10 cellular contexts compared by ENCODE assay signal in the genomic region with DNA sequence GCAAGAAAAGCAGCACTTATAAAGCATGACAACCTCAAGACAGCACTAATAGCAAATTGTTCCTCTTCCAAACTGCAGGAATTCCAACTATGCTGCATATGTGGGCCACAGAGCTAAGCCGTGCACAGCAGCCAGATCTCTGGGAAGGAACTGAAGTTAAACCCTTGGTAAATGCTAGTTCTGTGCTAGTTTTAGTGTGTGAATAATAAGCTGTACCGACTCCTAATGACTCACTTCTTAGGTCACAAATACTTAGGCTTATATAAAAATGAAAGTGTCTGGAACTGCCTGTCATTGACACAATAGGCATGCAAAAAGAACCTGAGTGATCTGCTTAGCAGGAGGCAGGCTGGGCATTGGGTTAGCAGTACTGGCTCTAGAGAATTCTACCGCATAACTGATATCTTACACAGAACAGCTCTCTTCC. TPM values are rescaled to one million over a fixed set of nuclear protein-coding genes. Genes with fewer than 3 reads are reported as not detected.
DNase-seq lines count a peak whose midpoint lies in the region; ATAC-seq, FAIRE-seq and TF ChIP-seq lines count a peak whose summit lies in the region.
"Had no signal": no experiment of that assay in that cellular context is flagged by ENCODE, and none has a peak within 500 bp of the region (broad histone marks: within the 10 kb centered on the region; RNA-seq: fewer than 3 reads in every experiment).

No MANE protein-coding gene starts in this region.

- no peaks in the 10 kb centered on the region for H3K36me3 ChIP-seq in HepG2 (replicated peaks in 1 of 2; ENCODE audit: control insufficient read depth in 1 of 2, insufficient read depth in 2 of 2, low read length in 2 of 2)
- H3K36me3 ChIP-seq in thyroid gland = no peaks in the 10 kb centered on the region
- H3K36me3 ChIP-seq in naive thymus-derived CD4-positive, alpha-beta T cell (ENCODE audit: control insufficient read depth in 2 of 3, insufficient read depth in 3 of 3, low read length in 3 of 3) = no peaks in the 10 kb centered on the region

- H3K36me3 Mint-ChIP-seq in naive thymus-derived CD4-positive, alpha-beta T cell = no peaks in the 10 kb centered on the region

- WGBS in HepG2 (ENCODE audit: low lambda C conversion rate) = 30% methylated on average over 3 of the region's 3 CpGs
- WGBS in thyroid gland, 2 donors = 35 to 43% methylated on average over 3 of the region's 3 CpGs

- intact Hi-C loops in HepG2 (cut with micrococcal nuclease; ENCODE audit: unreplicated experiment) (no loop called here), thyroid gland (cut with DNase I) (no loop called here)
- intact Hi-C loops in naive thymus-derived CD4-positive, alpha-beta T cell (cut with micrococcal nuclease) = loop anchor here in 1 of 2 donors (10.0 kb wide), 1 partner anchor 312 kb away; no protein-coding TSS in a partner anchor

- peak overlapping the region; percentile 64 for H3K9ac ChIP-seq in HepG2 (ENCODE audit: insufficient read depth, low read depth, low read length)

- no peak for TF ChIP-seq EP300 in HepG2 (IDR thresholded peaks at IDR 0.05; ENCODE audit: low read depth in 2 of 2, low read length in 2 of 2)
- no peak for TF ChIP-seq EP300 in HepG2 (CRISPR knock-in tag; IDR thresholded peaks at IDR 0.05; ENCODE audit: borderline replicate concordance)

- no peak for FAIRE-seq in HepG2 (lab: Jason Lieb, UNC)

- in situ Hi-C loops in HepG2 (cut with HindIII; ENCODE audit: extremely low pct_ligation_motif_present, low pct_unique_long_range_greater_than_20kb) = no loop called here

- TF ChIP-seq CTCF in choroid plexus epithelial cell (conservative IDR thresholded peaks at IDR 0.05; ENCODE audit: low read depth, low read length) (no peak), HepG2 (CRISPR knock-in tag; IDR thresholded peaks at IDR 0.05) (no peak), thyroid gland (IDR thresholded peaks at IDR 0.05) (no peak)

- H2AFZ ChIP-seq in HepG2 (ENCODE audit: low read length) = peak overlapping the region; percentile 62

- CTCF ChIA-PET in HepG2 (lab: Yijun Ruan, JAX; ENCODE audit: low intra/inter-chr PET ratio, low total read pairs) = no interaction called here
- CTCF ChIA-PET in naive thymus-derived CD4-positive, alpha-beta T cell (lab: Charles Lee) = interaction anchor here (1.0 to 1.7 kb wide), 3 partner anchors 22 to 423 kb away, joined by 3 to 6 read pairs (median 3); no protein-coding TSS in a partner anchor

- H3K27ac ChIP-seq in HepG2 (ENCODE audit: extremely low read length, insufficient read depth, low read length) (peak overlapping the region; percentile 91), thyroid gland (peak overlapping the region in 2 of 3 donors; percentile 11 to 21)
- H3K27ac ChIP-seq in naive thymus-derived CD4-positive, alpha-beta T cell (ENCODE audit: low read depth, low read length) = no peak overlapping the region
- H3K27ac ChIP-seq: 22Rv1 had no signal

- BruUV-seq in HepG2 (replicated peaks; lab: Mats Ljungman, UMichigan) = no TSS peak

- peak; percentile 51 for DNase-seq in DMS53 (lab: John Stamatoyannopoulos, UW)
- no peak for DNase-seq in DMS53 treated with DMSO at 0.1 percent for 48 hours (lab: John Stamatoyannopoulos, UW; ENCODE audit: unreplicated experiment)
- DNase-seq in choroid plexus epithelial cell (ENCODE audit: low read depth) = peak; percentile 69
- no peak for DNase-seq in HepG2 (ENCODE audit: low spot score)
- DNase-seq in thyroid gland = peak in 1 of 2 donors; percentile 26
- DNase-seq in naive thymus-derived CD4-positive, alpha-beta T cell = no peak
- no peak for DNase-seq in Ammon's horn (ENCODE audit: low spot score)
- DNase-seq: erythroblast had no signal

- no peaks in the 10 kb centered on the region for H3K27me3 ChIP-seq in HepG2 (ENCODE audit: control insufficient read depth in 1 of 2, insufficient read depth in 2 of 2, low read length in 2 of 2)
- no peaks in the 10 kb centered on the region for H3K27me3 ChIP-seq in thyroid gland
- H3K27me3 ChIP-seq in naive thymus-derived CD4-positive, alpha-beta T cell (ENCODE audit: control insufficient read depth in 2 of 2, insufficient read depth in 2 of 2, low read length in 2 of 2) = no peaks in the 10 kb centered on the region

- H3K4me2 ChIP-seq in HepG2 (ENCODE audit: low read depth, low read length) = peak overlapping the region; percentile 68

- POLR2A ChIA-PET in HepG2 (lab: Yijun Ruan, JAX) = interaction anchor here (0.6 to 3.6 kb wide), 12 partner anchors 8 to 735 kb away, joined by 3 to 38 read pairs (median 5); partner anchors contain the start of genes GTF3A, LNX2, MTIF3 and RASL11A
- POLR2A ChIA-PET in naive thymus-derived CD4-positive, alpha-beta T cell (lab: Charles Lee) = interaction anchor here (1.3 to 1.4 kb wide), 2 partner anchors 48 to 218 kb away, joined by 3 read pairs; no protein-coding TSS in a partner anchor

- no peak overlapping the region for H3K4me3 Mint-ChIP-seq in naive thymus-derived CD4-positive, alpha-beta T cell

- H4K20me1 ChIP-seq in HepG2 (ENCODE audit: insufficient read depth, low read length) = no peaks in the 10 kb centered on the region

- H3K27me3 Mint-ChIP-seq in naive thymus-derived CD4-positive, alpha-beta T cell = peaks cover 0 to 12% (median 4%) of the 10 kb centered on the region in 5 donors

- H3K4me3 ChIP-seq in choroid plexus epithelial cell (ENCODE audit: low read depth, low read length) (no peak overlapping the region), HepG2 (replicated peaks in 1 of 3; ENCODE audit: insufficient read depth in 1 of 3, low read depth in 2 of 3, low read length in 3 of 3) (peak overlapping the region in 1 of 3 experiments; percentile 53; a peak in 2 of 6 replicates), thyroid gland (replicated peaks in 1 of 3) (no peak overlapping the region)
- H3K4me3 ChIP-seq in naive thymus-derived CD4-positive, alpha-beta T cell (ENCODE audit: low read length) = no peak overlapping the region

- H3K4me1 ChIP-seq in HepG2 (ENCODE audit: insufficient read depth, low read length) = peaks cover 63% of the 10 kb centered on the region
- peaks cover 0 to 10% of the 10 kb centered on the region in 2 donors for H3K4me1 ChIP-seq in thyroid gland
- H3K4me1 ChIP-seq in naive thymus-derived CD4-positive, alpha-beta T cell (ENCODE audit: control insufficient read depth in 2 of 2, insufficient read depth in 2 of 2, low read length in 2 of 2) = no peaks in the 10 kb centered on the region

- TF ChIP-seq POLR2A in HepG2 (IDR thresholded peaks at IDR 0.05; ENCODE audit: insufficient read depth in 1 of 2, low read depth in 2 of 2, low read length in 2 of 2) (no peak), thyroid gland (IDR thresholded peaks at IDR 0.05) (no peak)

- peak; percentile 60 for ATAC-seq in HepG2
- no peak for ATAC-seq in HG02870 (IDR thresholded peaks at IDR 0.05; ENCODE audit: unreplicated experiment)
- ATAC-seq in naive thymus-derived CD4-positive, alpha-beta T cell = no peak

- H3K9me3 ChIP-seq in HepG2 (ENCODE audit: low read length) (no peaks in the 10 kb centered on the region), thyroid gland (no peaks in the 10 kb centered on the region)
- no peaks in the 10 kb centered on the region for H3K9me3 ChIP-seq in naive thymus-derived CD4-positive, alpha-beta T cell (ENCODE audit: control insufficient read depth in 2 of 3, low read length in 3 of 3)

- peaks cover 0 to 8% (median 0%) of the 10 kb centered on the region in 7 donors for H3K4me1 Mint-ChIP-seq in naive thymus-derived CD4-positive, alpha-beta T cell

- no peak for TF ChIP-seq RAD21 in HepG2 (CRISPR knock-in tag; IDR thresholded peaks at IDR 0.05)

- H3K27ac Mint-ChIP-seq in naive thymus-derived CD4-positive, alpha-beta T cell = no peak overlapping the region

- H3K79me2 ChIP-seq in HepG2 (ENCODE audit: insufficient read depth, low read length) = no peaks in the 10 kb centered on the region

- peaks cover 0 to 2% (median 0%) of the 10 kb centered on the region in 11 donors for H3K9me3 Mint-ChIP-seq in naive thymus-derived CD4-positive, alpha-beta T cell

RNA-seq across cellular contexts. Expression of gene GTF3A, which starts 21.2 kb away (rescaled TPM):
- 122 and 176 TPM in 2 replicates for total RNA-seq in HepG2 (2016; rRNA removed; fragmentation: Illumina TruSeq; extraction: Trizol)
- total RNA-seq in HepG2 (2016; cell fraction: cytosol; rRNA removed; fragmentation: Illumina TruSeq; extraction: Trizol; ENCODE audit: low read depth) = 1,005 and 1,074 TPM in 2 replicates
- 110 and 173 TPM in 2 replicates for total RNA-seq in HepG2 (2016; cell fraction: insoluble cytoplasmic fraction; rRNA removed; fragmentation: Illumina TruSeq; extraction: Trizol)
- total RNA-seq in HepG2 (2016; cell fraction: membrane; rRNA removed; fragmentation: Illumina TruSeq; extraction: Trizol) = 817 and 824 TPM in 2 replicates
- total RNA-seq in HepG2 (2016; cell fraction: nucleus; rRNA removed; fragmentation: Illumina TruSeq; extraction: Trizol) = 71.9 and 77.8 TPM in 2 replicates
- 36.0 and 42.1 TPM in 2 replicates for polyA plus RNA-seq in HepG2 (2011; rRNA removed)
- 36.5 and 39.7 TPM in 2 replicates for polyA plus RNA-seq in HepG2 (2011; cell fraction: cytosol; rRNA removed)
- 30.0 and 32.8 TPM in 2 replicates for polyA plus RNA-seq in HepG2 (2011; cell fraction: nucleus; rRNA removed)
- 67.4 and 79.3 TPM in 2 replicates for polyA plus RNA-seq in HepG2 (2012)
- polyA plus RNA-seq in HepG2 (2016; cell fraction: cytosol; fragmentation: Illumina TruSeq; extraction: Trizol; ENCODE audit: low read depth) = 1,318 and 1,338 TPM in 2 replicates
- 121 and 126 TPM in 2 replicates for polyA plus RNA-seq in HepG2 (2016; cell fraction: insoluble cytoplasmic fraction; fragmentation: Illumina TruSeq; extraction: Trizol; ENCODE audit: low read depth)
- polyA plus RNA-seq in HepG2 (2016; cell fraction: membrane; fragmentation: Illumina TruSeq; extraction: Trizol; ENCODE audit: low read depth) = 873 and 884 TPM in 2 replicates
- 118 and 129 TPM in 2 replicates for polyA plus RNA-seq in HepG2 (2016; cell fraction: nucleus; fragmentation: Illumina TruSeq; extraction: Trizol; ENCODE audit: insufficient read depth, low read depth)
- polyA minus RNA-seq in HepG2 (2011; rRNA and poly(A)+ RNA removed; ENCODE audit: low replicate concordance) = 25.1 and 47.9 TPM in 2 replicates
- polyA minus RNA-seq in HepG2 (2011; cell fraction: cytosol; rRNA and poly(A)+ RNA removed) = 16.9 and 22.6 TPM in 2 replicates
- polyA minus RNA-seq in HepG2 (2011; cell fraction: nucleus; rRNA and poly(A)+ RNA removed) = 16.4 and 20.8 TPM in 2 replicates
- total RNA-seq in thyroid gland = 100 to 1,000 TPM in 3 of 4 donors, 10 to 100 TPM in 1; 50.2 to 145 (median 120) TPM
- total RNA-seq in naive thymus-derived CD4-positive, alpha-beta T cell = 100 to 1,000 TPM; 123 to 254 (median 206) TPM
- 100 to 1,000 TPM; 331 to 489 TPM for polyA plus RNA-seq in naive thymus-derived CD4-positive, alpha-beta T cell

RNA-seq across cellular contexts. Expression of gene MTIF3, which starts 47.1 kb away (rescaled TPM):
- 40.6 and 59.2 TPM in 2 replicates for total RNA-seq in HepG2 (2016; rRNA removed; fragmentation: Illumina TruSeq; extraction: Trizol)
- 23.2 and 29.0 TPM in 2 replicates for total RNA-seq in HepG2 (2016; cell fraction: cytosol; rRNA removed; fragmentation: Illumina TruSeq; extraction: Trizol; ENCODE audit: low read depth)
- 41.6 and 55.7 TPM in 2 replicates for total RNA-seq in HepG2 (2016; cell fraction: insoluble cytoplasmic fraction; rRNA removed; fragmentation: Illumina TruSeq; extraction: Trizol)
- total RNA-seq in HepG2 (2016; cell fraction: membrane; rRNA removed; fragmentation: Illumina TruSeq; extraction: Trizol) = 47.8 and 50.6 TPM in 2 replicates
- 17.9 and 23.1 TPM in 2 replicates for total RNA-seq in HepG2 (2016; cell fraction: nucleus; rRNA removed; fragmentation: Illumina TruSeq; extraction: Trizol)
- 24.6 and 33.7 TPM in 2 replicates for polyA plus RNA-seq in HepG2 (2011; rRNA removed)
- polyA plus RNA-seq in HepG2 (2011; cell fraction: cytosol; rRNA removed) = 20.9 and 29.7 TPM in 2 replicates
- 16.6 and 28.3 TPM in 2 replicates for polyA plus RNA-seq in HepG2 (2011; cell fraction: nucleus; rRNA removed)
- 31.1 and 36.0 TPM in 2 replicates for polyA plus RNA-seq in HepG2 (2012)
- polyA plus RNA-seq in HepG2 (2016; cell fraction: cytosol; fragmentation: Illumina TruSeq; extraction: Trizol; ENCODE audit: low read depth) = 33.6 and 40.0 TPM in 2 replicates
- 68.6 and 71.5 TPM in 2 replicates for polyA plus RNA-seq in HepG2 (2016; cell fraction: insoluble cytoplasmic fraction; fragmentation: Illumina TruSeq; extraction: Trizol; ENCODE audit: low read depth)
- polyA plus RNA-seq in HepG2 (2016; cell fraction: membrane; fragmentation: Illumina TruSeq; extraction: Trizol; ENCODE audit: low read depth) = 44.5 and 54.2 TPM in 2 replicates
- 38.5 and 43.8 TPM in 2 replicates for polyA plus RNA-seq in HepG2 (2016; cell fraction: nucleus; fragmentation: Illumina TruSeq; extraction: Trizol; ENCODE audit: insufficient read depth, low read depth)
- polyA minus RNA-seq in HepG2 (2011; rRNA and poly(A)+ RNA removed; ENCODE audit: low replicate concordance) = 3.4 and 7.8 TPM in 2 replicates
- 7.6 and 10.5 TPM in 2 replicates for polyA minus RNA-seq in HepG2 (2011; cell fraction: cytosol; rRNA and poly(A)+ RNA removed)
- 16.4 and 20.8 TPM in 2 replicates for polyA minus RNA-seq in HepG2 (2011; cell fraction: nucleus; rRNA and poly(A)+ RNA removed)
- 10 to 100 TPM; 36.4 to 68.2 (median 54.8) TPM for total RNA-seq in thyroid gland
- total RNA-seq in naive thymus-derived CD4-positive, alpha-beta T cell = 10 to 100 TPM; 28.4 to 89.6 (median 51.3) TPM
- polyA plus RNA-seq in naive thymus-derived CD4-positive, alpha-beta T cell = 100 to 1,000 TPM in 1 of 2 donors, 10 to 100 TPM in 1; 74.9 to 105 TPM

Comparison
In these comparisons a context has a peak if more than half of its experiments do, and no peak if none do; other contexts are left out.
1. DNase-seq: peak in DMS53 (single experiment) and choroid plexus epithelial cell (single experiment); none in DMS53 treated with DMSO at 0.1 percent for 48 hours (single experiment), HepG2 (single experiment), naive thymus-derived CD4-positive, alpha-beta T cell (0 of 9) and Ammon's horn (single experiment).